ENCODE assay signal across 16 cellular contexts in the genomic region with DNA sequence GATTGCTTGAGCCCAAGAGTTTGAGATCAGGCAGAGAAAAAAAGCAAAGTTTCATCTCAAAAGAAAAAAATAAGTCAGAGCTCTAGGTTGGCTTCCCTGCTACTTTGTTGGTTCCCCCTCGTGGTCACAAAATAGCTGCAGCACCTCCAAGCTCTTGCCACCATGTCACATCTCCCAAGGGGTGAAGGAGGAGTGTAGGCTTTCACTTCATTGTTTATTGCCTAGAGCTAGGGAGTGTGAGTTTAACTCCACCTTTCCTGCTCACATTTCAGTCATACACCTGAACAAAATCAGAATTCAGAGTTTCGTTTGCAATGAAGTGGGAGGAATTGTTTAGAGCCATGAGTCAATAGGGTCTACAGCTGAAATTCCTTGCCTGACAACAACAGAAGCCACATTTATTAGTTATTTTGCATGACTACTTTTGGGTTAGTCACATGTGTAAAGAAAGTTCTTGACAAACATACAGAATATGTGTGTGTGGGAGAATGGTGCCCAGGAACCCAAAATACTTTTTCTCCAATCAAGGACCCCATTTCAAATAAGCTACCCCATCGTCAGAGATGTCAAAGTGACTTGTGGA. TPM values are rescaled to one million over a fixed set of nuclear protein-coding genes. Genes with fewer than 3 reads are reported as not detected.
DNase-seq lines count a peak whose midpoint lies in the region; ATAC-seq, FAIRE-seq and TF ChIP-seq lines count a peak whose summit lies in the region.
"Had no signal": no experiment of that assay in that cellular context is flagged by ENCODE, and none has a peak within 500 bp of the region (broad histone marks: within the 10 kb centered on the region; RNA-seq: fewer than 3 reads in every experiment).

No MANE protein-coding gene starts in this region.

- no peaks in the 10 kb centered on the region for H3K36me3 ChIP-seq in PC-3 (ENCODE audit: low read depth, low read length)
- H3K36me3 ChIP-seq in hepatocyte (replicated peaks; ENCODE audit: insufficient read depth, low read depth): no peaks in the 10 kb centered on the region
- no peaks in the 10 kb centered on the region for H3K36me3 ChIP-seq in ovary
- H3K36me3 ChIP-seq: BLaER1 treated with 17β-estradiol and CSF1 and Interleukin-3, amounts not matched to agents 10 nM and 100 nM; suprapubic skin had no signal

- H3K4me3 ChIP-seq in PC-3 (ENCODE audit: low read length): no peak overlapping the region
- no peak overlapping the region for H3K4me3 ChIP-seq in hepatocyte
- H3K4me3 ChIP-seq in ovary: no peak overlapping the region
- H3K4me3 ChIP-seq: BLaER1 treated with 17β-estradiol and CSF1 and Interleukin-3, amounts not matched to agents 10 nM and 100 nM; suprapubic skin had no signal

- no peak for TF ChIP-seq POLR2A in GM12891 (IDR thresholded peaks at IDR 0.05; ENCODE audit: low read depth, low read length)
- TF ChIP-seq POLR2A in erythroblast (IDR thresholded peaks at IDR 0.05; ENCODE audit: low read length): no peak
- TF ChIP-seq POLR2A in ovary (IDR thresholded peaks at IDR 0.05): no peak

- H3K9me3 ChIP-seq in PC-3 (ENCODE audit: low read length) (no peaks in the 10 kb centered on the region), hepatocyte (ENCODE audit: low read depth) (no peaks in the 10 kb centered on the region), ovary (no peaks in the 10 kb centered on the region)
- H3K9me3 ChIP-seq: BLaER1 treated with 17β-estradiol and CSF1 and Interleukin-3, amounts not matched to agents 10 nM and 100 nM; suprapubic skin had no signal

- peak; percentile 40; the same call in 1 of the 2 replicates for TF ChIP-seq CTCF in PC-3 (conservative IDR thresholded peaks at IDR 0.05; ENCODE audit: low read depth, low read length)
- no peak for TF ChIP-seq CTCF in hepatocyte (IDR thresholded peaks at IDR 0.05; ENCODE audit: poor library complexity)
- no peak for TF ChIP-seq CTCF in ovary (IDR thresholded peaks at IDR 0.05)

- POLR2A ChIA-PET in PC-3 (lab: Charles Lee; ENCODE audit: unreplicated experiment): no interaction called here

- H3K4me2 ChIP-seq in PC-3 (ENCODE audit: low read length): no peak overlapping the region
- no peak overlapping the region for H3K4me2 ChIP-seq in hepatocyte
- H3K4me2 ChIP-seq: BLaER1 treated with 17β-estradiol and CSF1 and Interleukin-3, amounts not matched to agents 10 nM and 100 nM had no signal

- 84% methylated on average over 3 of the region's 3 CpGs for WGBS in hepatocyte (ENCODE audit: low lambda C conversion rate, missing lambda C conversion rate)
- WGBS in ovary, 3 donors: 72 to 78% (median 75%) methylated on average over 3 of the region's 3 CpGs

- H3K9me2 ChIP-seq in PC-3 (replicated peaks; ENCODE audit: low read length) (no peaks in the 10 kb centered on the region), hepatocyte (replicated peaks; ENCODE audit: insufficient read depth) (no peaks in the 10 kb centered on the region)

- CTCF ChIA-PET in PC-3 (lab: Charles Lee): no interaction called here

- no peak overlapping the region for H3K9ac ChIP-seq in PC-3 (ENCODE audit: low read length)
- H3K9ac ChIP-seq: BLaER1 treated with 17β-estradiol and CSF1 and Interleukin-3, amounts not matched to agents 10 nM and 100 nM had no signal

- H3K27ac ChIP-seq in PC-3 (ENCODE audit: low read length) (peak overlapping the region; percentile 28), hepatocyte (no peak overlapping the region), ovary (no peak overlapping the region)
- H3K27ac ChIP-seq: BLaER1 treated with 17β-estradiol and CSF1 and Interleukin-3, amounts not matched to agents 10 nM and 100 nM; suprapubic skin; VCaP had no signal

- no TSS peak for BruUV-seq in PC-3 (replicated peaks; lab: Mats Ljungman, UMichigan)

- H3F3A ChIP-seq in PC-3 (ENCODE audit: low read length, unreplicated experiment): no peaks in the 10 kb centered on the region

- ATAC-seq in GM18867 (IDR thresholded peaks at IDR 0.05; ENCODE audit: unreplicated experiment): peak; percentile 35
- ATAC-seq in HG02798 (IDR thresholded peaks at IDR 0.05; ENCODE audit: poor library complexity, unreplicated experiment): peak; percentile 55
- peak; percentile 29 for ATAC-seq in PC-3

- H4K20me1 ChIP-seq in PC-3 (ENCODE audit: low read length): no peaks in the 10 kb centered on the region
- no peaks in the 10 kb centered on the region for H4K20me1 ChIP-seq in hepatocyte (ENCODE audit: insufficient read depth, poor library complexity, severe bottlenecking)
- H4K20me1 ChIP-seq: BLaER1 treated with 17β-estradiol and CSF1 and Interleukin-3, amounts not matched to agents 10 nM and 100 nM had no signal

- no peak for TF ChIP-seq EP300 in ovary (IDR thresholded peaks at IDR 0.05)

- H2AFZ ChIP-seq in PC-3 (ENCODE audit: low read length): no peak overlapping the region
- no peak overlapping the region for H2AFZ ChIP-seq in hepatocyte

- no peaks in the 10 kb centered on the region for H3K27me3 ChIP-seq in PC-3 (ENCODE audit: low read length)
- no peaks in the 10 kb centered on the region for H3K27me3 ChIP-seq in hepatocyte
- no peaks in the 10 kb centered on the region for H3K27me3 ChIP-seq in ovary
- H3K27me3 ChIP-seq: BLaER1 treated with 17β-estradiol and CSF1 and Interleukin-3, amounts not matched to agents 10 nM and 100 nM; suprapubic skin had no signal

- H3K79me2 ChIP-seq in PC-3 (ENCODE audit: low read length): no peaks in the 10 kb centered on the region
- H3K79me2 ChIP-seq in hepatocyte: no peaks in the 10 kb centered on the region

- peaks cover 3% of the 10 kb centered on the region; the same call in 1 of the 2 replicates for H3K4me1 ChIP-seq in PC-3 (ENCODE audit: insufficient read depth, low read length)
- H3K4me1 ChIP-seq in hepatocyte (ENCODE audit: insufficient read depth): no peaks in the 10 kb centered on the region
- no peaks in the 10 kb centered on the region for H3K4me1 ChIP-seq in ovary (ENCODE audit: insufficient read depth)
- H3K4me1 ChIP-seq: BLaER1 treated with 17β-estradiol and CSF1 and Interleukin-3, amounts not matched to agents 10 nM and 100 nM; suprapubic skin had no signal

- intact Hi-C loops in PC-3 (cut with micrococcal nuclease): no loop called here
- intact Hi-C loops in ovary (cut with DNase I): no loop called here

- FAIRE-seq in GM12891 (lab: Jason Lieb, UNC): peak; percentile 57

- DNase-seq in GM12891 (ENCODE audit: insufficient read length, low spot score) (no peak), PC-3 (peak; percentile 58), erythroblast (lab: John Stamatoyannopoulos, UW) (no peak), hepatocyte (ENCODE audit: low spot score) (no peak), ovary (no peak)
- DNase-seq: central memory CD4-positive, alpha-beta T cell; foreskin melanocyte; mesenchymal stem cell; NCI-H1930; NCI-H524 treated with DMSO at 0.1 percent for 48 hours; retina had no signal

TF ChIP-seq in GM12891, 5 proteins besides CTCF, POLR2A, EP300 and RAD21:
- TF ChIP-seq TAF1 (IDR thresholded peaks at IDR 0.05; ENCODE audit: low read depth, low read length) (no peak), SPI1 (IDR thresholded peaks at IDR 0.05; ENCODE audit: low read depth, low read length) (no peak), PAX5 (IDR thresholded peaks at IDR 0.05; ENCODE audit: insufficient read depth, low read length, severe bottlenecking) (no peak), POU2F2 (IDR thresholded peaks at IDR 0.05; ENCODE audit: low read depth, low read length) (no peak), POLR2AphosphoS5 (IDR thresholded peaks at IDR 0.05; ENCODE audit: low read depth, low read length) (no peak)

RNA-seq across cellular contexts. Expression of gene UFL1, which starts 56.2 kb away (rescaled TPM):
- 10.2 TPM for polyA plus RNA-seq in GM12891 (2012; ENCODE audit: low read depth, missing spikeins)
- total RNA-seq in PC-3 (2014; rRNA removed): 10.4 and 10.9 TPM in 2 replicates
- 40.3 and 42.4 TPM in 2 replicates for total RNA-seq in hepatocyte
- 18.8 and 20.5 TPM in 2 replicates for polyA plus RNA-seq in hepatocyte
- total RNA-seq in ovary: 10 to 100 TPM; 20.0 to 31.7 (median 24.3) TPM
- polyA plus RNA-seq in ovary: 10 to 100 TPM; 15.6 to 22.4 TPM
